Comparison of ENCODE assay signal across 8 cellular contexts in the genomic region with DNA sequence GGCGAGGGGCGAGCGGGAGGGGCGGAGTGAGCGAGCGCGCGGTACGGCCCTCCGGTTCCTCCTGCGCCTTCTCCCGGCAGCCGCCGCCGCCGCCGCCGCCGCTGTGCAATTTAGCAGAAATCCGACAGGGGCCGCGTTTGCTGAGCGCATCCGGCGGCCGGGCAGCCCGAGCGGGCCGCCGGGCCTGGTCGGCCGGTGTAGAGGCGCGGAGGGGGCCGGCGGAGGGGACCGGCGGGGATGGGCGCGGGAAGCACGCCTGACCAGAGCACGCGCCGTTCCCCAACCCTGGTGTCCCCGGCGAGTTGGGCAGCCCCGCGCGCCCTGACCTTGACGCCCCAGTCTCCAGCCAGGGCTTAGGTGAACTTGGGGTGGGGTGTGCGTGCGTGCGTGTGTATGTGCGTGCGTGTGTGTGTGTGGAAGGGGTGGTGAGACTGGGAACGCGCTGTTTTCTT.
A peak's percentile ranks its signal among the peaks of the same experiment; 100 is the strongest.
DNase-seq lines count a peak whose midpoint lies in the region; ATAC-seq, FAIRE-seq and TF ChIP-seq lines count a peak whose summit lies in the region.

No MANE protein-coding gene starts in this region.

- in situ Hi-C loops in HepG2 (cut with HindIII; ENCODE audit: extremely low pct_ligation_motif_present, low pct_unique_long_range_greater_than_20kb): loop anchor here (5.0 to 10.0 kb wide), 2 partner anchors 177 to 425 kb away; no protein-coding TSS in a partner anchor

- TF ChIP-seq EP300 in HepG2 (IDR thresholded peaks at IDR 0.05; ENCODE audit: low read depth in 2 of 2, low read length in 2 of 2): no peak
- no peak for TF ChIP-seq EP300 in HepG2 (CRISPR knock-in tag; IDR thresholded peaks at IDR 0.05; ENCODE audit: borderline replicate concordance)

- CTCF ChIA-PET in HepG2 (lab: Yijun Ruan, JAX; ENCODE audit: low intra/inter-chr PET ratio, low total read pairs): interaction anchor here (0.8 kb wide), 1 partner anchor 423 kb away, joined by 3 read pairs; no protein-coding TSS in a partner anchor

- no TSS peak for BruUV-seq in HepG2 (replicated peaks; lab: Mats Ljungman, UMichigan)

- POLR2A ChIA-PET in HepG2 (lab: Yijun Ruan, JAX): no interaction called here

- H3K4me3 ChIP-seq in BLaER1 (peak overlapping the region; percentile 60), coronary artery (peak overlapping the region; percentile 90), HepG2 (replicated peaks in 1 of 3; ENCODE audit: insufficient read depth in 1 of 3, low read depth in 2 of 3, low read length in 3 of 3) (peak overlapping the region; percentile 44 to 66 (median 58); a peak in 4 of 6 replicates)

- H3K27ac ChIP-seq in BLaER1 (no peak overlapping the region), coronary artery (peak overlapping the region in 1 of 2 donors; percentile 42), HepG2 (ENCODE audit: extremely low read length, insufficient read depth, low read length) (no peak overlapping the region)

- intact Hi-C loops in HepG2 (cut with micrococcal nuclease; ENCODE audit: unreplicated experiment): loop anchor here (2.0 kb wide), 2 partner anchors 179 to 423 kb away; no protein-coding TSS in a partner anchor

- FAIRE-seq in HepG2 (lab: Jason Lieb, UNC): no peak

- no peaks in the 10 kb centered on the region for H3K79me2 ChIP-seq in HepG2 (ENCODE audit: insufficient read depth, low read length)

- peaks cover 24% of the 10 kb centered on the region for H3K9me3 ChIP-seq in BLaER1
- H3K9me3 ChIP-seq in HepG2 (ENCODE audit: low read length): no peaks in the 10 kb centered on the region

- H3K9ac ChIP-seq in BLaER1: no peak overlapping the region
- no peak overlapping the region for H3K9ac ChIP-seq in HepG2 (ENCODE audit: insufficient read depth, low read depth, low read length)

- H4K20me1 ChIP-seq in BLaER1 (no peaks in the 10 kb centered on the region; the same call in 1 of the 2 replicates), HepG2 (ENCODE audit: insufficient read depth, low read length) (no peaks in the 10 kb centered on the region)

- ATAC-seq in GM18909 (IDR thresholded peaks at IDR 0.05; ENCODE audit: poor library complexity, unreplicated experiment) (peak; percentile 79), HG03565 (IDR thresholded peaks at IDR 0.05; ENCODE audit: unreplicated experiment) (peak; percentile 78), HepG2 (peak; percentile 88), GM18520 (IDR thresholded peaks at IDR 0.05; ENCODE audit: unreplicated experiment) (no peak)

- H3K36me3 ChIP-seq in BLaER1 (no peaks in the 10 kb centered on the region), HepG2 (replicated peaks in 1 of 2; ENCODE audit: control insufficient read depth in 1 of 2, insufficient read depth in 2 of 2, low read length in 2 of 2) (no peaks in the 10 kb centered on the region)

- H3K4me2 ChIP-seq in BLaER1 (peak overlapping the region; percentile 61), HepG2 (ENCODE audit: low read depth, low read length) (peak overlapping the region; percentile 63)

- no peak for TF ChIP-seq POLR2A in HepG2 (IDR thresholded peaks at IDR 0.05; ENCODE audit: insufficient read depth in 1 of 2, low read depth in 2 of 2, low read length in 2 of 2)

- no peak overlapping the region for H2AFZ ChIP-seq in HepG2 (ENCODE audit: low read length)

- WGBS in HepG2 (ENCODE audit: low lambda C conversion rate): 5% methylated on average over 7 of the region's 57 CpGs

- H3K27me3 ChIP-seq in BLaER1 (peaks cover 78% of the 10 kb centered on the region), HepG2 (ENCODE audit: control insufficient read depth in 1 of 2, insufficient read depth in 2 of 2, low read length in 2 of 2) (peaks cover 11 to 74% of the 10 kb centered on the region in 2 experiments; a peak in 4 of 5 replicates)

- DNase-seq in T follicular helper cell (ENCODE audit: low read depth) (peak; percentile 6), coronary artery (ENCODE audit: low spot score) (no peak), HepG2 (ENCODE audit: low spot score) (peak; percentile 17)
- peak; percentile 23 to 57 (median 41) for DNase-seq in stimulated activated CD4-positive, alpha-beta T cell treated with anti-CD3 and anti-CD28 coated beads, TNF-alpha, amount 100 ng/mL, for 48 hours (ENCODE audit: low read depth in 3 of 3)

- TF ChIP-seq CTCF in coronary artery (IDR thresholded peaks at IDR 0.05) (peak; percentile 41), HepG2 (CRISPR knock-in tag; IDR thresholded peaks at IDR 0.05) (peak; percentile 65)

- TF ChIP-seq RAD21 in HepG2 (CRISPR knock-in tag; IDR thresholded peaks at IDR 0.05): 0 out of 2 replicates have a peak, but pooled peaks have one; percentile 29

- H3K4me1 ChIP-seq in BLaER1 (no peaks in the 10 kb centered on the region), HepG2 (ENCODE audit: insufficient read depth, low read length) (peaks cover 18% of the 10 kb centered on the region; the same call in 1 of the 2 replicates)

TF ChIP-seq in HepG2, 621 proteins besides CTCF, POLR2A, EP300 and RAD21 (continues in another document):
- no peak for TF ChIP-seq FOXA3 (CRISPR knock-in tag; IDR thresholded peaks at IDR 0.05)
- TF ChIP-seq, protein P1, sequence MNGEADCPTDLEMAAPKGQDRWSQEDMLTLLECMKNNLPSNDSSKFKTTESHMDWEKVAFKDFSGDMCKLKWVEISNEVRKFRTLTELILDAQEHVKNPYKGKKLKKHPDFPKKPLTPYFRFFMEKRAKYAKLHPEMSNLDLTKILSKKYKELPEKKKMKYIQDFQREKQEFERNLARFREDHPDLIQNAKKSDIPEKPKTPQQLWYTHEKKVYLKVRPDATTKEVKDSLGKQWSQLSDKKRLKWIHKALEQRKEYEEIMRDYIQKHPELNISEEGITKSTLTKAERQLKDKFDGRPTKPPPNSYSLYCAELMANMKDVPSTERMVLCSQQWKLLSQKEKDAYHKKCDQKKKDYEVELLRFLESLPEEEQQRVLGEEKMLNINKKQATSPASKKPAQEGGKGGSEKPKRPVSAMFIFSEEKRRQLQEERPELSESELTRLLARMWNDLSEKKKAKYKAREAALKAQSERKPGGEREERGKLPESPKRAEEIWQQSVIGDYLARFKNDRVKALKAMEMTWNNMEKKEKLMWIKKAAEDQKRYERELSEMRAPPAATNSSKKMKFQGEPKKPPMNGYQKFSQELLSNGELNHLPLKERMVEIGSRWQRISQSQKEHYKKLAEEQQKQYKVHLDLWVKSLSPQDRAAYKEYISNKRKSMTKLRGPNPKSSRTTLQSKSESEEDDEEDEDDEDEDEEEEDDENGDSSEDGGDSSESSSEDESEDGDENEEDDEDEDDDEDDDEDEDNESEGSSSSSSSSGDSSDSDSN (CRISPR knock-in tag; IDR thresholded peaks at IDR 0.05): peak; percentile 42; the same call in 1 of the 2 replicates
- TF ChIP-seq KDM2A (CRISPR knock-in tag; IDR thresholded peaks at IDR 0.05; ENCODE audit: borderline replicate concordance, low read depth): peak; percentile 48; the same call in 1 of the 2 replicates
- no peak for TF ChIP-seq ZNF224 (CRISPR knock-in tag; IDR thresholded peaks at IDR 0.05)
- TF ChIP-seq STAG1 (CRISPR knock-in tag; IDR thresholded peaks at IDR 0.05): peak; percentile 41
- TF ChIP-seq, protein P2, sequence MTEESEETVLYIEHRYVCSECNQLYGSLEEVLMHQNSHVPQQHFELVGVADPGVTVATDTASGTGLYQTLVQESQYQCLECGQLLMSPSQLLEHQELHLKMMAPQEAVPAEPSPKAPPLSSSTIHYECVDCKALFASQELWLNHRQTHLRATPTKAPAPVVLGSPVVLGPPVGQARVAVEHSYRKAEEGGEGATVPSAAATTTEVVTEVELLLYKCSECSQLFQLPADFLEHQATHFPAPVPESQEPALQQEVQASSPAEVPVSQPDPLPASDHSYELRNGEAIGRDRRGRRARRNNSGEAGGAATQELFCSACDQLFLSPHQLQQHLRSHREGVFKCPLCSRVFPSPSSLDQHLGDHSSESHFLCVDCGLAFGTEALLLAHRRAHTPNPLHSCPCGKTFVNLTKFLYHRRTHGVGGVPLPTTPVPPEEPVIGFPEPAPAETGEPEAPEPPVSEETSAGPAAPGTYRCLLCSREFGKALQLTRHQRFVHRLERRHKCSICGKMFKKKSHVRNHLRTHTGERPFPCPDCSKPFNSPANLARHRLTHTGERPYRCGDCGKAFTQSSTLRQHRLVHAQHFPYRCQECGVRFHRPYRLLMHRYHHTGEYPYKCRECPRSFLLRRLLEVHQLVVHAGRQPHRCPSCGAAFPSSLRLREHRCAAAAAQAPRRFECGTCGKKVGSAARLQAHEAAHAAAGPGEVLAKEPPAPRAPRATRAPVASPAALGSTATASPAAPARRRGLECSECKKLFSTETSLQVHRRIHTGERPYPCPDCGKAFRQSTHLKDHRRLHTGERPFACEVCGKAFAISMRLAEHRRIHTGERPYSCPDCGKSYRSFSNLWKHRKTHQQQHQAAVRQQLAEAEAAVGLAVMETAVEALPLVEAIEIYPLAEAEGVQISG (CRISPR knock-in tag; IDR thresholded peaks at IDR 0.05): peak; percentile 18; the same call in 1 of the 2 replicates
- TF ChIP-seq XRCC5 (optimal IDR thresholded peaks at IDR 0.05; ENCODE audit: low read length): peak; percentile 21
- peak; percentile 83; the same call in 1 of the 2 replicates for TF ChIP-seq MTF2 (CRISPR knock-in tag; IDR thresholded peaks at IDR 0.05; ENCODE audit: borderline replicate concordance)
- TF ChIP-seq GABPB1 (CRISPR knock-in tag; IDR thresholded peaks at IDR 0.05): peak; percentile 53; the same call in 1 of the 2 replicates
- no peak for TF ChIP-seq MTF1 (CRISPR knock-in tag; IDR thresholded peaks at IDR 0.05)
- peak; percentile 28; the same call in 1 of the 2 replicates for TF ChIP-seq ETV5 (CRISPR knock-in tag; IDR thresholded peaks at IDR 0.05; ENCODE audit: borderline replicate concordance)
- no peak for TF ChIP-seq NCOA5 (CRISPR knock-in tag; IDR thresholded peaks at IDR 0.05)
- TF ChIP-seq, protein P3, sequence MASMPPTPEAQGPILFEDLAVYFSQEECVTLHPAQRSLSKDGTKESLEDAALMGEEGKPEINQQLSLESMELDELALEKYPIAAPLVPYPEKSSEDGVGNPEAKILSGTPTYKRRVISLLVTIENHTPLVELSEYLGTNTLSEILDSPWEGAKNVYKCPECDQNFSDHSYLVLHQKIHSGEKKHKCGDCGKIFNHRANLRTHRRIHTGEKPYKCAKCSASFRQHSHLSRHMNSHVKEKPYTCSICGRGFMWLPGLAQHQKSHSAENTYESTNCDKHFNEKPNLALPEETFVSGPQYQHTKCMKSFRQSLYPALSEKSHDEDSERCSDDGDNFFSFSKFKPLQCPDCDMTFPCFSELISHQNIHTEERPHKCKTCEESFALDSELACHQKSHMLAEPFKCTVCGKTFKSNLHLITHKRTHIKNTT (CRISPR knock-in tag; IDR thresholded peaks at IDR 0.05): no peak
- TF ChIP-seq ZFX (CRISPR knock-in tag; IDR thresholded peaks at IDR 0.05; ENCODE audit: low read depth): 0 out of 2 replicates have a peak, but pooled peaks have one; percentile 19
- TF ChIP-seq YEATS4 (CRISPR knock-in tag; IDR thresholded peaks at IDR 0.05; ENCODE audit: borderline replicate concordance): 0 out of 2 replicates have a peak, but pooled peaks have one; percentile 18
- no peak for TF ChIP-seq PPARG (CRISPR knock-in tag; conservative IDR thresholded peaks at IDR 0.05)
- TF ChIP-seq ZNF556 (CRISPR knock-in tag; IDR thresholded peaks at IDR 0.05; ENCODE audit: borderline replicate concordance): no peak
- peak; percentile 40; the same call in 1 of the 2 replicates for TF ChIP-seq ZFY (CRISPR knock-in tag; IDR thresholded peaks at IDR 0.05)
